ENCODE assay signal across 26 cellular contexts in the genomic region with DNA sequence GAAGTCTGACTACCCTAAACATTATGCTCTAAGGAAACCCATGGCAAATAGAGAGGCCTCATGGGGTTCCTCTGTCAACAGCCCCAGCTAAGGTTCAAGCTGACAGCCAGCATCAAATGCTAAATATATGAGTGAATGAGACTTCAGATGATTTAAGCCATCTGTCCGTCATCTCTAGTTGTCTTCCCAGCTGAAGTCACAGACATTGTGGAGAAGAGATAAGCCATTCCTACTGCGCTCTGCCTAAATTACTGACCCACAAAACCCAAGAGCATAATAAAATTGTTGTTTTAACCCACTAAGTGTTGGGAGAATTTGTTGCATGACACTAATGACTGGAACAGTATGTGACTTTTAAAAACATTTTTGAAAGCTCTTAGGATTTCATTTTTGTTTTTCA.
"Had no signal": no experiment of that assay in that cellular context is flagged by ENCODE, and none has a peak within 500 bp of the region (broad histone marks: within the 10 kb centered on the region; RNA-seq: fewer than 3 reads in every experiment).

No MANE protein-coding gene starts in this region.

- H3K9me3 Mint-ChIP-seq: activated T-cell treated with anti-CD3 and anti-CD28 coated beads, Interleukin-2, amount 50 U/mL, for 4 hours; activated T-helper 2 cell treated with anti-CD3 and anti-CD28 coated beads, Interferon-gamma antibody, Interleukin-2, Interleukin-4, amounts not matched to agents 10 μg/mL and 5 μg/mL and 100 μg/mL, durations not matched to agents 14 hours and 24 hours and 36 hours; endodermal cell; naive B cell; stimulated activated naive CD8-positive, alpha-beta T cell treated with anti-CD3 and anti-CD28 coated beads, Interleukin-15, Interleukin-2, amounts not matched to agents 100 ng/mL and 50 ng/mL, for 24 hours had no signal

- DNase-seq: activated CD4-positive, alpha-beta T cell treated with anti-CD3 and anti-CD28 coated beads for 4 hours; activated CD4-positive, alpha-beta T cell treated with anti-CD3 and anti-CD28 coated beads, Interleukin-2, amount 50 U/mL, for 48 hours; activated CD4-positive, CD25-positive, alpha-beta regulatory T cell; activated CD8-positive, alpha-beta memory T cell treated with anti-CD3 and anti-CD28 coated beads, Interleukin-2, amount 50 U/mL, for 48 hours; activated naive CD4-positive, alpha-beta T cell; activated T-cell treated with anti-CD3 and anti-CD28 coated beads, Interleukin-2, amount 50 U/mL, for 4 hours; adrenal gland; cerebellar nuclear complex; endodermal cell; esophagus squamous epithelium; gastrocnemius medialis; islet precursor cell; left colon; naive B cell; stimulated activated CD4-positive, alpha-beta T cell treated with anti-CD3 and anti-CD28 coated beads, Interleukin-12 subunit alpha, Interleukin-12 subunit beta, amount 100 ng/mL, for 4 hours; stimulated activated CD4-positive, alpha-beta T cell treated with anti-CD3 and anti-CD28 coated beads, Interleukin-4, amount 100 ng/mL, for 4 hours; substantia nigra; T-helper 17 cell; thyroid gland had no signal

- H3K4me3 Mint-ChIP-seq: activated naive CD8-positive, alpha-beta T cell; activated T-cell treated with anti-CD3 and anti-CD28 coated beads, Interleukin-2, amount 50 U/mL, for 4 hours; endodermal cell; naive B cell; stimulated activated naive CD8-positive, alpha-beta T cell treated with anti-CD3 and anti-CD28 coated beads, Interleukin-15, Interleukin-2, amounts not matched to agents 100 ng/mL and 50 ng/mL, for 24 hours; T-helper 17 cell had no signal

- H3K27ac Mint-ChIP-seq: activated naive CD8-positive, alpha-beta T cell; activated T-helper 2 cell treated with anti-CD3 and anti-CD28 coated beads, Interferon-gamma antibody, Interleukin-2, Interleukin-4, amounts not matched to agents 10 μg/mL and 5 μg/mL and 100 μg/mL, durations not matched to agents 14 hours and 24 hours and 36 hours; endodermal cell; naive B cell; stimulated activated naive CD8-positive, alpha-beta T cell treated with anti-CD3 and anti-CD28 coated beads, Interleukin-15, Interleukin-2, amounts not matched to agents 100 ng/mL and 50 ng/mL, for 24 hours had no signal

- H3K36me3 Mint-ChIP-seq: activated naive CD8-positive, alpha-beta T cell; naive B cell had no signal

- H3K4me3 ChIP-seq: adrenal gland, breast epithelium, coronary artery, esophagus squamous epithelium, gastrocnemius medialis, lung, prostate gland, thyroid gland had no signal

- H3K4me1 ChIP-seq: breast epithelium, gastrocnemius medialis, prostate gland, thyroid gland had no signal

- H3K27ac ChIP-seq: coronary artery, gastrocnemius medialis, prostate gland, thyroid gland had no signal

- H3K9me3 ChIP-seq: adrenal gland, breast epithelium, esophagus squamous epithelium, gastrocnemius medialis, prostate gland, thyroid gland had no signal

- H3K4me1 Mint-ChIP-seq: T-helper 17 cell had no signal

- ATAC-seq: activated T-cell treated with anti-CD3 and anti-CD28 coated beads, Interleukin-2, amount 50 U/mL, for 4 hours; left colon; T-helper 17 cell had no signal

- H3K36me3 ChIP-seq: adrenal gland, breast epithelium, esophagus squamous epithelium, gastrocnemius medialis, prostate gland, thyroid gland had no signal

- H3K27me3 ChIP-seq: adrenal gland, breast epithelium, esophagus squamous epithelium, gastrocnemius medialis, thyroid gland had no signal
